In the genomic region with DNA sequence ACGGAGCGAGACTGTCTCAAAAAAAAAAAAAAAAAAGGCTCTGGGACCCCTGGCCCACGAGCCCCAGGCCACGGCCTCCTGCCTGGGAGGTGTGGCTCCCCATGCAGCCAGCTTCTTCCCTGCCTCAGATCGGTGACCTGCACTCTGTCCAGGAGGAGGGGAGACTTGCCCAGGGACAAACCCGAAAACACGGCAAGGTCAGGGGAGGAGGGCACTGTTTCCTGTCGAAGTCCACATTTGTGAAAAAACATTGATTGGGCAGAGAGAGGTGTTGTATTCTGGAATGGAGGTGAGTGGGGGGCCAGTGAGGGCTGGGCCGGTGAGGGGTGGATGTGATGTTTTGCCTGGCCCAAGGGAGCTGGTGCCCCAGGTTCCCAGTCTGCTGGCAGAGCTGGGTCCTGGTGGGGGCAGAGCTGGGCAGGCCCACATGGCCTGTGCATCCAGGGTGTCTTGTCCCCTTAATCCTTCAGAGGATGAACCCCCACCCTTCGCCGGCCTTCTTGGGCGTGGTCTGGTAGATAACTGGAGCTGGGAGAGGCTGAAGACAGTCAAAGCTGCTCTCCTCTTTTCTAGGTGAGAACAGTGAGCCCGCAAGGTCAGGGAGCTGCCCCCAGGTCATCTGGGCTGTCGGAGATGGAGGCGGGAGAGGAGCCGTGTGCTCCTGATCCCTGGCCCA, we compare ENCODE assay signal across 1 cellular context.
A peak's percentile ranks its signal among the peaks of the same experiment; 100 is the strongest.
TF ChIP-seq lines count a peak whose summit lies in the region.

No MANE protein-coding gene starts in this region.

TF ChIP-seq in HepG2, 621 proteins besides CTCF, POLR2A, EP300 and RAD21 (continued from another document and continues in another):
- TF ChIP-seq, protein P1, sequence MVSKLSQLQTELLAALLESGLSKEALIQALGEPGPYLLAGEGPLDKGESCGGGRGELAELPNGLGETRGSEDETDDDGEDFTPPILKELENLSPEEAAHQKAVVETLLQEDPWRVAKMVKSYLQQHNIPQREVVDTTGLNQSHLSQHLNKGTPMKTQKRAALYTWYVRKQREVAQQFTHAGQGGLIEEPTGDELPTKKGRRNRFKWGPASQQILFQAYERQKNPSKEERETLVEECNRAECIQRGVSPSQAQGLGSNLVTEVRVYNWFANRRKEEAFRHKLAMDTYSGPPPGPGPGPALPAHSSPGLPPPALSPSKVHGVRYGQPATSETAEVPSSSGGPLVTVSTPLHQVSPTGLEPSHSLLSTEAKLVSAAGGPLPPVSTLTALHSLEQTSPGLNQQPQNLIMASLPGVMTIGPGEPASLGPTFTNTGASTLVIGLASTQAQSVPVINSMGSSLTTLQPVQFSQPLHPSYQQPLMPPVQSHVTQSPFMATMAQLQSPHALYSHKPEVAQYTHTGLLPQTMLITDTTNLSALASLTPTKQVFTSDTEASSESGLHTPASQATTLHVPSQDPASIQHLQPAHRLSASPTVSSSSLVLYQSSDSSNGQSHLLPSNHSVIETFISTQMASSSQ (IDR thresholded peaks at IDR 0.05; ENCODE audit: low read depth), result no peak
- TF ChIP-seq, protein P1 (CRISPR knock-in tag; IDR thresholded peaks at IDR 0.05; ENCODE audit: borderline replicate concordance), result no peak
- TF ChIP-seq KLF16 (CRISPR knock-in tag; IDR thresholded peaks at IDR 0.05) (no peak), ZNF24 (IDR thresholded peaks at IDR 0.05) (no peak), YY1 (IDR thresholded peaks at IDR 0.05; ENCODE audit: insufficient read depth, insufficient replicate concordance, low read depth, low read length) (no peak), TEAD2 (CRISPR knock-in tag; IDR thresholded peaks at IDR 0.05) (no peak), PHB2 (IDR thresholded peaks at IDR 0.05; ENCODE audit: partially characterized antibody) (no peak), ZNF776 (CRISPR knock-in tag; IDR thresholded peaks at IDR 0.05) (no peak), TGIF2 (CRISPR knock-in tag; IDR thresholded peaks at IDR 0.05) (no peak), KMT2A (CRISPR knock-in tag; IDR thresholded peaks at IDR 0.05) (peak; percentile 15; the same call in 1 of the 2 replicates), ZNF431 (CRISPR knock-in tag; IDR thresholded peaks at IDR 0.05; ENCODE audit: borderline replicate concordance, low read depth) (no peak), POLR2G (IDR thresholded peaks at IDR 0.05; ENCODE audit: low read depth, low read length) (peak; percentile 22; the same call in 1 of the 2 replicates), CBX1 (IDR thresholded peaks at IDR 0.05; ENCODE audit: low read depth) (no peak), ZNF670 (CRISPR knock-in tag; IDR thresholded peaks at IDR 0.05; ENCODE audit: borderline replicate concordance) (no peak), FOXO1 (CRISPR knock-in tag; IDR thresholded peaks at IDR 0.05) (no peak; the same call in 1 of the 2 replicates), ZNF644 (CRISPR knock-in tag; IDR thresholded peaks at IDR 0.05; ENCODE audit: low read depth) (no peak), ZNF790 (CRISPR knock-in tag; IDR thresholded peaks at IDR 0.05; ENCODE audit: borderline replicate concordance) (no peak; the same call in 1 of the 2 replicates), ZNF296 (CRISPR knock-in tag; conservative IDR thresholded peaks at IDR 0.05) (no peak), RFX5 (IDR thresholded peaks at IDR 0.05; ENCODE audit: low read depth, low read length) (no peak), ZNF101 (CRISPR knock-in tag; IDR thresholded peaks at IDR 0.05; ENCODE audit: borderline replicate concordance, low read depth) (no peak), KAT8 (CRISPR knock-in tag; IDR thresholded peaks at IDR 0.05) (no peak), HNRNPL (IDR thresholded peaks at IDR 0.05; ENCODE audit: low read depth, low read length) (0 out of 2 replicates have a peak, but pooled peaks have one; percentile 55), ZNF333 (CRISPR knock-in tag; IDR thresholded peaks at IDR 0.05; ENCODE audit: borderline replicate concordance) (no peak), SMARCE1 (IDR thresholded peaks at IDR 0.05; ENCODE audit: borderline replicate concordance) (no peak), SSRP1 (CRISPR knock-in tag; IDR thresholded peaks at IDR 0.05) (no peak), ZBTB3 (CRISPR knock-in tag; IDR thresholded peaks at IDR 0.05; ENCODE audit: borderline replicate concordance, low read depth) (no peak), HOXA9 (CRISPR knock-in tag; IDR thresholded peaks at IDR 0.05; ENCODE audit: borderline replicate concordance) (no peak), REL (CRISPR knock-in tag; conservative IDR thresholded peaks at IDR 0.05) (no peak), ZNF567 (CRISPR knock-in tag; IDR thresholded peaks at IDR 0.05; ENCODE audit: borderline replicate concordance) (no peak), ZSCAN9 (CRISPR knock-in tag; IDR thresholded peaks at IDR 0.05; ENCODE audit: borderline replicate concordance) (no peak), KDM5A (IDR thresholded peaks at IDR 0.05; ENCODE audit: borderline replicate concordance, low read length) (no peak), SALL1 (CRISPR knock-in tag; IDR thresholded peaks at IDR 0.05) (peak; percentile 28), SMAD1 (CRISPR knock-in tag; IDR thresholded peaks at IDR 0.05; ENCODE audit: borderline replicate concordance, low read depth) (no peak), ZNF572 (CRISPR knock-in tag; IDR thresholded peaks at IDR 0.05) (no peak), ATF1 (CRISPR knock-in tag; IDR thresholded peaks at IDR 0.05) (no peak), ZNF605 (CRISPR knock-in tag; IDR thresholded peaks at IDR 0.05) (no peak), ERF (CRISPR knock-in tag; IDR thresholded peaks at IDR 0.05) (no peak), HNRNPH1 (optimal IDR thresholded peaks at IDR 0.05; ENCODE audit: low read depth, low read length) (no peak), TSC22D2 (CRISPR knock-in tag; IDR thresholded peaks at IDR 0.05; ENCODE audit: borderline replicate concordance) (no peak)
- TF ChIP-seq, protein P2, sequence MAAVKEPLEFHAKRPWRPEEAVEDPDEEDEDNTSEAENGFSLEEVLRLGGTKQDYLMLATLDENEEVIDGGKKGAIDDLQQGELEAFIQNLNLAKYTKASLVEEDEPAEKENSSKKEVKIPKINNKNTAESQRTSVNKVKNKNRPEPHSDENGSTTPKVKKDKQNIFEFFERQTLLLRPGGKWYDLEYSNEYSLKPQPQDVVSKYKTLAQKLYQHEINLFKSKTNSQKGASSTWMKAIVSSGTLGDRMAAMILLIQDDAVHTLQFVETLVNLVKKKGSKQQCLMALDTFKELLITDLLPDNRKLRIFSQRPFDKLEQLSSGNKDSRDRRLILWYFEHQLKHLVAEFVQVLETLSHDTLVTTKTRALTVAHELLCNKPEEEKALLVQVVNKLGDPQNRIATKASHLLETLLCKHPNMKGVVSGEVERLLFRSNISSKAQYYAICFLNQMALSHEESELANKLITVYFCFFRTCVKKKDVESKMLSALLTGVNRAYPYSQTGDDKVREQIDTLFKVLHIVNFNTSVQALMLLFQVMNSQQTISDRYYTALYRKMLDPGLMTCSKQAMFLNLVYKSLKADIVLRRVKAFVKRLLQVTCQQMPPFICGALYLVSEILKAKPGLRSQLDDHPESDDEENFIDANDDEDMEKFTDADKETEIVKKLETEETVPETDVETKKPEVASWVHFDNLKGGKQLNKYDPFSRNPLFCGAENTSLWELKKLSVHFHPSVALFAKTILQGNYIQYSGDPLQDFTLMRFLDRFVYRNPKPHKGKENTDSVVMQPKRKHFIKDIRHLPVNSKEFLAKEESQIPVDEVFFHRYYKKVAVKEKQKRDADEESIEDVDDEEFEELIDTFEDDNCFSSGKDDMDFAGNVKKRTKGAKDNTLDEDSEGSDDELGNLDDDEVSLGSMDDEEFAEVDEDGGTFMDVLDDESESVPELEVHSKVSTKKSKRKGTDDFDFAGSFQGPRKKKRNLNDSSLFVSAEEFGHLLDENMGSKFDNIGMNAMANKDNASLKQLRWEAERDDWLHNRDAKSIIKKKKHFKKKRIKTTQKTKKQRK (IDR thresholded peaks at IDR 0.05; ENCODE audit: low read length), result no peak
- TF ChIP-seq, protein P3, sequence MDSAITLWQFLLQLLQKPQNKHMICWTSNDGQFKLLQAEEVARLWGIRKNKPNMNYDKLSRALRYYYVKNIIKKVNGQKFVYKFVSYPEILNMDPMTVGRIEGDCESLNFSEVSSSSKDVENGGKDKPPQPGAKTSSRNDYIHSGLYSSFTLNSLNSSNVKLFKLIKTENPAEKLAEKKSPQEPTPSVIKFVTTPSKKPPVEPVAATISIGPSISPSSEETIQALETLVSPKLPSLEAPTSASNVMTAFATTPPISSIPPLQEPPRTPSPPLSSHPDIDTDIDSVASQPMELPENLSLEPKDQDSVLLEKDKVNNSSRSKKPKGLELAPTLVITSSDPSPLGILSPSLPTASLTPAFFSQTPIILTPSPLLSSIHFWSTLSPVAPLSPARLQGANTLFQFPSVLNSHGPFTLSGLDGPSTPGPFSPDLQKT (CRISPR knock-in tag; IDR thresholded peaks at IDR 0.05; ENCODE audit: borderline replicate concordance), result no peak
- TF ChIP-seq, protein P4, sequence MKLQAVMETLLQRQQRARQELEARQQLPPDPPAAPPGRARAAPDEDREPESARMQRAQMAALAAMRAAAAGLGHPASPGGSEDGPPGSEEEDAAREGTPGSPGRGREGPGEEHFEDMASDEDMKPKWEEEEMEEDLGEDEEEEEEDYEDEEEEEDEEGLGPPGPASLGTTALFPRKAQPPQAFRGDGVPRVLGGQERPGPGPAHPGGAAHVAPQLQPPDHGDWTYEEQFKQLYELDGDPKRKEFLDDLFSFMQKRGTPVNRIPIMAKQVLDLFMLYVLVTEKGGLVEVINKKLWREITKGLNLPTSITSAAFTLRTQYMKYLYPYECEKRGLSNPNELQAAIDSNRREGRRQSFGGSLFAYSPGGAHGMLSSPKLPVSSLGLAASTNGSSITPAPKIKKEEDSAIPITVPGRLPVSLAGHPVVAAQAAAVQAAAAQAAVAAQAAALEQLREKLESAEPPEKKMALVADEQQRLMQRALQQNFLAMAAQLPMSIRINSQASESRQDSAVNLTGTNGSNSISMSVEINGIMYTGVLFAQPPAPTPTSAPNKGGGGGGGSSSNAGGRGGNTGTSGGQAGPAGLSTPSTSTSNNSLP (IDR thresholded peaks at IDR 0.05; ENCODE audit: low read depth, low read length), result no peak
- TF ChIP-seq, protein P5, sequence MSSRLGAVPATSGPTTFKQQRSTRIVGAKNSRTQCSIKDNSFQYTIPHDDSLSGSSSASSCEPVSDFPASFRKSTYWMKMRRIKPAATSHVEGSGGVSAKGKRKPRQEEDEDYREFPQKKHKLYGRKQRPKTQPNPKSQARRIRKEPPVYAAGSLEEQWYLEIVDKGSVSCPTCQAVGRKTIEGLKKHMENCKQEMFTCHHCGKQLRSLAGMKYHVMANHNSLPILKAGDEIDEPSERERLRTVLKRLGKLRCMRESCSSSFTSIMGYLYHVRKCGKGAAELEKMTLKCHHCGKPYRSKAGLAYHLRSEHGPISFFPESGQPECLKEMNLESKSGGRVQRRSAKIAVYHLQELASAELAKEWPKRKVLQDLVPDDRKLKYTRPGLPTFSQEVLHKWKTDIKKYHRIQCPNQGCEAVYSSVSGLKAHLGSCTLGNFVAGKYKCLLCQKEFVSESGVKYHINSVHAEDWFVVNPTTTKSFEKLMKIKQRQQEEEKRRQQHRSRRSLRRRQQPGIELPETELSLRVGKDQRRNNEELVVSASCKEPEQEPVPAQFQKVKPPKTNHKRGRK (CRISPR knock-in tag; IDR thresholded peaks at IDR 0.05), result no peak
- TF ChIP-seq, protein P6, sequence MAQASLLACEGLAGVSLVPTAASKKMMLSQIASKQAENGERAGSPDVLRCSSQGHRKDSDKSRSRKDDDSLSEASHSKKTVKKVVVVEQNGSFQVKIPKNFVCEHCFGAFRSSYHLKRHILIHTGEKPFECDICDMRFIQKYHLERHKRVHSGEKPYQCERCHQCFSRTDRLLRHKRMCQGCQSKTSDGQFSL (CRISPR knock-in tag; IDR thresholded peaks at IDR 0.05), result no peak
- TF ChIP-seq, protein P7, sequence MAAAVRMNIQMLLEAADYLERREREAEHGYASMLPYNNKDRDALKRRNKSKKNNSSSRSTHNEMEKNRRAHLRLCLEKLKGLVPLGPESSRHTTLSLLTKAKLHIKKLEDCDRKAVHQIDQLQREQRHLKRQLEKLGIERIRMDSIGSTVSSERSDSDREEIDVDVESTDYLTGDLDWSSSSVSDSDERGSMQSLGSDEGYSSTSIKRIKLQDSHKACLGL (CRISPR knock-in tag; IDR thresholded peaks at IDR 0.05), result no peak
- TF ChIP-seq, protein P8, sequence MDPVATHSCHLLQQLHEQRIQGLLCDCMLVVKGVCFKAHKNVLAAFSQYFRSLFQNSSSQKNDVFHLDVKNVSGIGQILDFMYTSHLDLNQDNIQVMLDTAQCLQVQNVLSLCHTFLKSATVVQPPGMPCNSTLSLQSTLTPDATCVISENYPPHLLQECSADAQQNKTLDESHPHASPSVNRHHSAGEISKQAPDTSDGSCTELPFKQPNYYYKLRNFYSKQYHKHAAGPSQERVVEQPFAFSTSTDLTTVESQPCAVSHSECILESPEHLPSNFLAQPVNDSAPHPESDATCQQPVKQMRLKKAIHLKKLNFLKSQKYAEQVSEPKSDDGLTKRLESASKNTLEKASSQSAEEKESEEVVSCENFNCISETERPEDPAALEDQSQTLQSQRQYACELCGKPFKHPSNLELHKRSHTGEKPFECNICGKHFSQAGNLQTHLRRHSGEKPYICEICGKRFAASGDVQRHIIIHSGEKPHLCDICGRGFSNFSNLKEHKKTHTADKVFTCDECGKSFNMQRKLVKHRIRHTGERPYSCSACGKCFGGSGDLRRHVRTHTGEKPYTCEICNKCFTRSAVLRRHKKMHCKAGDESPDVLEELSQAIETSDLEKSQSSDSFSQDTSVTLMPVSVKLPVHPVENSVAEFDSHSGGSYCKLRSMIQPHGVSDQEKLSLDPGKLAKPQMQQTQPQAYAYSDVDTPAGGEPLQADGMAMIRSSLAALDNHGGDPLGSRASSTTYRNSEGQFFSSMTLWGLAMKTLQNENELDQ (CRISPR knock-in tag; IDR thresholded peaks at IDR 0.05; ENCODE audit: borderline replicate concordance), result no peak
- TF ChIP-seq, protein P9, sequence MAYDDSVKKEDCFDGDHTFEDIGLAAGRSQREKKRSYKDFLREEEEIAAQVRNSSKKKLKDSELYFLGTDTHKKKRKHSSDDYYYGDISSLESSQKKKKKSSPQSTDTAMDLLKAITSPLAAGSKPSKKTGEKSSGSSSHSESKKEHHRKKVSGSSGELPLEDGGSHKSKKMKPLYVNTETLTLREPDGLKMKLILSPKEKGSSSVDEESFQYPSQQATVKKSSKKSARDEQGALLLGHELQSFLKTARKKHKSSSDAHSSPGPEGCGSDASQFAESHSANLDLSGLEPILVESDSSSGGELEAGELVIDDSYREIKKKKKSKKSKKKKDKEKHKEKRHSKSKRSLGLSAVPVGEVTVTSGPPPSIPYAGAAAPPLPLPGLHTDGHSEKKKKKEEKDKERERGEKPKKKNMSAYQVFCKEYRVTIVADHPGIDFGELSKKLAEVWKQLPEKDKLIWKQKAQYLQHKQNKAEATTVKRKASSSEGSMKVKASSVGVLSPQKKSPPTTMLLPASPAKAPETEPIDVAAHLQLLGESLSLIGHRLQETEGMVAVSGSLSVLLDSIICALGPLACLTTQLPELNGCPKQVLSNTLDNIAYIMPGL (CRISPR knock-in tag; IDR thresholded peaks at IDR 0.05; ENCODE audit: borderline replicate concordance in 1 of 2, low read depth in 1 of 2), result 0 out of 4 replicates have a peak, but pooled peaks of 1 of the 2 experiments have one; percentile 7
